ENCODE assay signal across 1 cellular context in genomic region chr17:40351185-40352043, GRCh38.
TF ChIP-seq lines count a peak whose summit lies in the region.

No MANE protein-coding gene starts in this region.

TF ChIP-seq in H1, 55 proteins besides CTCF, POLR2A, EP300 and RAD21:
- TF ChIP-seq CTBP2 (IDR thresholded peaks at IDR 0.05; ENCODE audit: borderline replicate concordance, insufficient read depth, insufficient read length, low read length) (no peak), TBP (IDR thresholded peaks at IDR 0.05; ENCODE audit: low read depth, low read length) (no peak), JUN (IDR thresholded peaks at IDR 0.05; ENCODE audit: low read depth, low read length) (no peak), EGR1 (IDR thresholded peaks at IDR 0.05; ENCODE audit: borderline replicate concordance, low read depth, low read length) (no peak), GABPA (IDR thresholded peaks at IDR 0.05; ENCODE audit: borderline replicate concordance, insufficient read depth, low read length) (no peak), SAP30 (IDR thresholded peaks at IDR 0.05; ENCODE audit: insufficient read depth, insufficient replicate concordance, low read length) (no peak), CREB1 (IDR thresholded peaks at IDR 0.05) (no peak), RXRA (IDR thresholded peaks at IDR 0.05; ENCODE audit: insufficient read depth, low read depth, low read length) (no peak), SP2 (IDR thresholded peaks at IDR 0.05; ENCODE audit: low read length) (no peak), YY1 (IDR thresholded peaks at IDR 0.05; ENCODE audit: low read depth, low read length) (no peak), BRCA1 (IDR thresholded peaks at IDR 0.05; ENCODE audit: low read depth, low read length) (no peak), RNF2 (IDR thresholded peaks at IDR 0.05; ENCODE audit: borderline replicate concordance, low read depth, low read length, missing control alignments, poor library complexity, severe bottlenecking) (no peak)
- TF ChIP-seq, protein P1, sequence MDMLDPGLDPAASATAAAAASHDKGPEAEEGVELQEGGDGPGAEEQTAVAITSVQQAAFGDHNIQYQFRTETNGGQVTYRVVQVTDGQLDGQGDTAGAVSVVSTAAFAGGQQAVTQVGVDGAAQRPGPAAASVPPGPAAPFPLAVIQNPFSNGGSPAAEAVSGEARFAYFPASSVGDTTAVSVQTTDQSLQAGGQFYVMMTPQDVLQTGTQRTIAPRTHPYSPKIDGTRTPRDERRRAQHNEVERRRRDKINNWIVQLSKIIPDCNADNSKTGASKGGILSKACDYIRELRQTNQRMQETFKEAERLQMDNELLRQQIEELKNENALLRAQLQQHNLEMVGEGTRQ (IDR thresholded peaks at IDR 0.05; ENCODE audit: low read length), result no peak
TF ChIP-seq in H1: peak in this region for 0.
